ENCODE assay signal across 19 cellular contexts in the genomic region with DNA sequence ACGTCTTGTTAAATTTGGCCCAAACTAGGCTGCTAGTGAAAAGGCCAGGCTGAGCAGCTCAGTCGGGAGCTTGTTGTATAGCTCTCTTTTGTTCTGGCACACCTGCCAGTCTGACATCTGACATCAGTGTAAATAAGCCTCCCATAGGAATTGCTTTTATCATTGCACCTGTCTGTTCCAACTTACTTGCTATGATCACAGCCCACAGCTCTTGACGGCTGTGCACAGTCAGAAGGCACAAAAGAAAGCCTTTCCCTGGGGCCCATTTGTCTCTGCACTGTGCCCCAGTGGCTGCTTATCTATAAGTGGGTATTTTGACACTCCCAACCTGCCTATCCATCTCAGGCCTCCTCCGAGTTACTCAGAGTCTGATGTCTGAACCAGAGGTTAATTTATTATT.
A peak's percentile ranks its signal among the peaks of the same experiment; 100 is the strongest.
DNase-seq lines count a peak whose midpoint lies in the region; ATAC-seq, FAIRE-seq and TF ChIP-seq lines count a peak whose summit lies in the region.
"Had no signal": no experiment of that assay in that cellular context is flagged by ENCODE, and none has a peak within 500 bp of the region (broad histone marks: within the 10 kb centered on the region; RNA-seq: fewer than 3 reads in every experiment).

No MANE protein-coding gene starts in this region.

- H3K36me3 Mint-ChIP-seq in nephron (ENCODE audit: low read depth), result no peaks in the 10 kb centered on the region
- H3K36me3 Mint-ChIP-seq in activated naive CD8-positive, alpha-beta T cell treated with anti-CD3 and anti-CD28 coated beads, Interleukin-2, amount 50 U/mL, for 24 hours (ENCODE audit: low read depth), result no peaks in the 10 kb centered on the region

- no peaks in the 10 kb centered on the region for H3K36me3 ChIP-seq in Peyer's patch

- H3K27me3 Mint-ChIP-seq in nephron (ENCODE audit: low read depth), result peaks cover 4% of the 10 kb centered on the region
- no peaks in the 10 kb centered on the region for H3K27me3 Mint-ChIP-seq in activated naive CD8-positive, alpha-beta T cell treated with anti-CD3 and anti-CD28 coated beads, Interleukin-2, amount 50 U/mL, for 24 hours
- H3K27me3 Mint-ChIP-seq: activated CD4-positive, alpha-beta T cell treated with anti-CD3 and anti-CD28 coated beads, Interleukin-2, amount 10 ng/mL, durations not matched to agents 24 days and 14 days; B cell had no signal

- no peaks in the 10 kb centered on the region for H3K4me1 ChIP-seq in Peyer's patch
- H3K4me1 ChIP-seq: body of pancreas had no signal

- H3K4me3 Mint-ChIP-seq in nephron, result no peak overlapping the region
- H3K4me3 Mint-ChIP-seq in activated naive CD8-positive, alpha-beta T cell treated with anti-CD3 and anti-CD28 coated beads, Interleukin-2, amount 50 U/mL, for 24 hours, result no peak overlapping the region
- H3K4me3 Mint-ChIP-seq: activated CD4-positive, alpha-beta T cell treated with anti-CD3 and anti-CD28 coated beads, Interleukin-2, amount 10 ng/mL, durations not matched to agents 24 days and 14 days; B cell had no signal

- in situ Hi-C loops in G401 (cut with HindIII; ENCODE audit: low sequenced_read_pairs), result no loop called here

- H3K27me3 ChIP-seq in Peyer's patch, result no peaks in the 10 kb centered on the region
- H3K27me3 ChIP-seq: body of pancreas, hepatocyte had no signal

- TF ChIP-seq CTCF in nephron (IDR thresholded peaks at IDR 0.05; ENCODE audit: unreplicated experiment in 3 of 3) (no peak), Peyer's patch (IDR thresholded peaks at IDR 0.05) (no peak)

- DNase-seq in G401 (ENCODE audit: low spot score), result peak; percentile 28
- DNase-seq in NCI-H2029 treated with DMSO at 0.1 percent for 48 hours (lab: John Stamatoyannopoulos, UW), result peak; percentile 96
- DNase-seq in NCI-H526 (lab: John Stamatoyannopoulos, UW), result peak; percentile 94
- no peak for DNase-seq in RPMI8226
- no peak for DNase-seq in Peyer's patch
- DNase-seq in GM12892 (ENCODE audit: insufficient read length), result no peak
- DNase-seq in activated naive CD8-positive, alpha-beta T cell treated with anti-CD3 and anti-CD28 coated beads, Interleukin-2, amount 50 U/mL, for 24 hours, result no peak
- DNase-seq: activated CD4-positive, alpha-beta T cell treated with anti-CD3 and anti-CD28 coated beads, Interleukin-2, amount 10 ng/mL, durations not matched to agents 24 days and 14 days; activated naive CD4-positive, alpha-beta T cell treated with anti-CD3 and anti-CD28 coated beads, Interleukin-2, amount 50 U/mL, for 16 hours; body of pancreas; NK-92 treated with Interleukin-12 subunit alpha and Interleukin-12 subunit beta, amount 100 ng/mL, for 24 hours; stimulated activated CD4-positive, alpha-beta T cell treated with anti-CD3 and anti-CD28 coated beads, Interleukin-4, amount 100 ng/mL, for 4 hours; T1000 had no signal

- no peak overlapping the region for H3K4me3 ChIP-seq in Peyer's patch
- H3K4me3 ChIP-seq: body of pancreas, GM12878, hepatocyte had no signal

- H3K4me1 Mint-ChIP-seq in nephron, result peaks cover 30% of the 10 kb centered on the region
- no peaks in the 10 kb centered on the region for H3K4me1 Mint-ChIP-seq in activated naive CD8-positive, alpha-beta T cell treated with anti-CD3 and anti-CD28 coated beads, Interleukin-2, amount 50 U/mL, for 24 hours
- H3K4me1 Mint-ChIP-seq: activated CD4-positive, alpha-beta T cell treated with anti-CD3 and anti-CD28 coated beads, Interleukin-2, amount 10 ng/mL, durations not matched to agents 24 days and 14 days; B cell had no signal

- TF ChIP-seq POLR2A in Peyer's patch (IDR thresholded peaks at IDR 0.05) (no peak), GM12892 (IDR thresholded peaks at IDR 0.05; ENCODE audit: low read depth, low read length) (no peak)

- no peak for FAIRE-seq in GM12892 (lab: Jason Lieb, UNC)
- FAIRE-seq: GM12878, H54, HTR-8/SVneo had no signal

- H3K27ac ChIP-seq in Peyer's patch, result no peak overlapping the region
- H3K27ac ChIP-seq: body of pancreas, hepatocyte had no signal

- H3K9me3 Mint-ChIP-seq in nephron, result no peaks in the 10 kb centered on the region
- H3K9me3 Mint-ChIP-seq in activated naive CD8-positive, alpha-beta T cell treated with anti-CD3 and anti-CD28 coated beads, Interleukin-2, amount 50 U/mL, for 24 hours, result no peaks in the 10 kb centered on the region
- H3K9me3 Mint-ChIP-seq: activated CD4-positive, alpha-beta T cell treated with anti-CD3 and anti-CD28 coated beads, Interleukin-2, amount 10 ng/mL, durations not matched to agents 24 days and 14 days had no signal

- H3K9me3 ChIP-seq in Peyer's patch, result no peaks in the 10 kb centered on the region
- H3K9me3 ChIP-seq: body of pancreas had no signal

- ATAC-seq in activated naive CD8-positive, alpha-beta T cell treated with anti-CD3 and anti-CD28 coated beads, Interleukin-2, amount 50 U/mL, for 24 hours, result no peak
- ATAC-seq: body of pancreas, GM12878 had no signal

- peak overlapping the region in 2 of 3 experiments; percentile 14 to 72 for H3K27ac Mint-ChIP-seq in nephron
- no peak overlapping the region for H3K27ac Mint-ChIP-seq in activated naive CD8-positive, alpha-beta T cell treated with anti-CD3 and anti-CD28 coated beads, Interleukin-2, amount 50 U/mL, for 24 hours
- H3K27ac Mint-ChIP-seq: activated CD4-positive, alpha-beta T cell treated with anti-CD3 and anti-CD28 coated beads, Interleukin-2, amount 10 ng/mL, durations not matched to agents 24 days and 14 days; B cell had no signal

Comparison
In these comparisons a context has a peak if more than half of its experiments do, and no peak if none do; other contexts are left out.
1. DNase-seq: peak in G401 (single experiment), NCI-H2029 treated with DMSO at 0.1 percent for 48 hours (single experiment) and NCI-H526 (2 of 2); none in RPMI8226 (single experiment), Peyer's patch (0 of 3), GM12892 (single experiment) and activated naive CD8-positive, alpha-beta T cell treated with anti-CD3 and anti-CD28 coated beads, Interleukin-2, amount 50 U/mL, for 24 hours (single experiment).